Comparison of ENCODE assay signal across 8 cellular contexts in genomic region chr6:20403080-20403765, GRCh38. TPM values are rescaled to one million over a fixed set of nuclear protein-coding genes. Genes with fewer than 3 reads are reported as not detected.
DNase-seq lines count a peak whose midpoint lies in the region; ATAC-seq, FAIRE-seq and TF ChIP-seq lines count a peak whose summit lies in the region.

No MANE protein-coding gene starts in this region.

- ATAC-seq in GM18520 (IDR thresholded peaks at IDR 0.05; ENCODE audit: unreplicated experiment) (peak; percentile 35), HG03064 (IDR thresholded peaks at IDR 0.05; ENCODE audit: low read depth, unreplicated experiment) (peak; percentile 51), activated B cell treated with CpG ODN at 0.5 μM for 24 hours (ENCODE audit: low read depth) (peak; percentile 56)

- FAIRE-seq in keratinocyte (lab: Jason Lieb, UNC): no peak

- TF ChIP-seq CTCF in activated B cell treated with CpG ODN at 0.5 μM for 24 hours (IDR thresholded peaks at IDR 0.05) (no peak), cardiac fibroblast (IDR thresholded peaks at IDR 0.05; ENCODE audit: low read depth, low read length) (no peak), keratinocyte (optimal IDR thresholded peaks at IDR 0.05 in 1 of 3, IDR thresholded peaks at IDR 0.05 in 1 of 3, conservative IDR thresholded peaks at IDR 0.05 in 1 of 3; ENCODE audit: extremely low read depth in 1 of 3, insufficient read depth in 2 of 3, low read length in 3 of 3) (no peak)

- DNase-seq in NCI-H2196 treated with DMSO at 0.1 percent for 48 hours (lab: John Stamatoyannopoulos, UW; ENCODE audit: unreplicated experiment): peak; percentile 72
- peak; percentile 82 for DNase-seq in activated B cell treated with CpG ODN at 0.5 μM for 24 hours
- peak; percentile 86 to 88 for DNase-seq in cardiac fibroblast (ENCODE audit: low read depth in 2 of 2)
- DNase-seq in keratinocyte (ENCODE audit: low read depth, low spot score): no peak
- peak; percentile 74 to 90 (median 85) for DNase-seq in stimulated activated CD4-positive, alpha-beta T cell treated with anti-CD3 and anti-CD28 coated beads, Interleukin-12 subunit alpha, Interleukin-12 subunit beta, amount 100 ng/mL, for 48 hours (ENCODE audit: low read depth in 2 of 3, low spot score in 1 of 3)

- H3K4me1 ChIP-seq in ACC112 (ENCODE audit: control insufficient read depth, insufficient read depth, low read length, unreplicated experiment) (peaks cover 5% of the 10 kb centered on the region), keratinocyte (ENCODE audit: control insufficient read depth, extremely low read depth, insufficient read depth, low read length) (peaks cover 19% of the 10 kb centered on the region)

- dilution Hi-C loops in keratinocyte (cut with MboI; ENCODE audit: extremely low pct_ligation_motif_present, low sequenced_read_pairs): no loop called here

- peak overlapping the region; percentile 66 for H2AFZ ChIP-seq in ACC112 (ENCODE audit: low read length, unreplicated experiment)
- H2AFZ ChIP-seq in keratinocyte (ENCODE audit: control insufficient read depth, low read length): no peak overlapping the region

- peak overlapping the region; percentile 71 for H3K27ac Mint-ChIP-seq in activated B cell treated with CpG ODN at 0.5 μM for 24 hours

- peak overlapping the region; percentile 87 for H3K9ac ChIP-seq in keratinocyte (ENCODE audit: control insufficient read depth, extremely low read depth, insufficient read depth, low read length)

- peak overlapping the region; percentile 96 for H3K4me3 Mint-ChIP-seq in activated B cell treated with CpG ODN at 0.5 μM for 24 hours

- no peaks in the 10 kb centered on the region for H4K20me1 ChIP-seq in keratinocyte (ENCODE audit: control insufficient read depth, extremely low read depth, insufficient read depth, low read length)

- H3K27ac ChIP-seq in ACC112 (ENCODE audit: low read depth, low read length) (peak overlapping the region; percentile 86), keratinocyte (ENCODE audit: control insufficient read depth, insufficient read depth, low read length) (peak overlapping the region; percentile 88)

- H3K79me2 ChIP-seq in ACC112 (ENCODE audit: control insufficient read depth, insufficient read depth, low read length, unreplicated experiment) (peaks cover 54% of the 10 kb centered on the region), keratinocyte (ENCODE audit: control insufficient read depth, insufficient read depth, low read length) (peaks cover 47% of the 10 kb centered on the region)

- H3K36me3 Mint-ChIP-seq in activated B cell treated with CpG ODN at 0.5 μM for 24 hours (ENCODE audit: low read depth): peaks cover 15% of the 10 kb centered on the region

- POLR2A ChIA-PET in activated B cell treated with CpG ODN at 0.5 μM for 24 hours (lab: Charles Lee): interaction anchor here (0.6 to 3.0 kb wide), 14 partner anchors 14 to 1207 kb away, joined by 3 to 52 read pairs (median 5); partner anchors contain the start of genes MBOAT1 and SOX4

- H3K36me3 ChIP-seq in ACC112 (ENCODE audit: insufficient read depth, low read length): peaks cover 10% of the 10 kb centered on the region; the same call in 1 of the 2 replicates
- peaks cover 0 to 5% of the 10 kb centered on the region in 2 experiments for H3K36me3 ChIP-seq in keratinocyte (ENCODE audit: control insufficient read depth in 2 of 2, extremely low read depth in 1 of 2, insufficient read depth in 2 of 2, low read length in 2 of 2)

- CTCF ChIA-PET in activated B cell treated with CpG ODN at 0.5 μM for 24 hours (lab: Charles Lee): interaction anchor here (0.6 to 2.7 kb wide), 4 partner anchors 66 to 130 kb away, joined by 3 to 34 read pairs (median 7); partner anchors contain the start of gene CDKAL1

- H3K4me3 ChIP-seq in ACC112 (ENCODE audit: low read depth, low read length) (peak overlapping the region; percentile 89), cardiac fibroblast (replicated peaks in 1 of 2; ENCODE audit: low read depth in 2 of 2, low read length in 2 of 2) (peak overlapping the region; percentile 73 to 80), keratinocyte (ENCODE audit: control insufficient read depth in 2 of 3, extremely low read depth in 1 of 3, insufficient read depth in 2 of 3, low read depth in 1 of 3, low read length in 3 of 3) (peak overlapping the region; percentile 73 to 77 (median 77))

- intact Hi-C loops in activated B cell treated with CpG ODN at 0.5 μM for 24 hours (cut with micrococcal nuclease): loop anchor here (1.0 to 10.0 kb wide), 3 partner anchors 84 to 602 kb away; partner anchors contain the start of gene CDKAL1

- no peaks in the 10 kb centered on the region for H3K27me3 Mint-ChIP-seq in activated B cell treated with CpG ODN at 0.5 μM for 24 hours

- no peaks in the 10 kb centered on the region for H3K9me3 Mint-ChIP-seq in activated B cell treated with CpG ODN at 0.5 μM for 24 hours

- no peaks in the 10 kb centered on the region for H3K27me3 ChIP-seq in ACC112 (ENCODE audit: insufficient read depth, low read length)
- no peaks in the 10 kb centered on the region for H3K27me3 ChIP-seq in keratinocyte (ENCODE audit: control insufficient read depth, extremely low read depth, insufficient read depth, low read length)

- H3K9me1 ChIP-seq in keratinocyte (ENCODE audit: control insufficient read depth, extremely low read depth, insufficient read depth, low read length): no peaks in the 10 kb centered on the region

- H3K4me1 Mint-ChIP-seq in activated B cell treated with CpG ODN at 0.5 μM for 24 hours: peaks cover 33% of the 10 kb centered on the region

- no peaks in the 10 kb centered on the region for H3K9me3 ChIP-seq in keratinocyte (ENCODE audit: control insufficient read depth, low read depth, low read length)

- H3K4me2 ChIP-seq in keratinocyte (ENCODE audit: control insufficient read depth, extremely low read depth, insufficient read depth, low read depth, low read length): no peak overlapping the region

RNA-seq across cellular contexts. Expression of gene E2F3, which starts 1.5 kb away (rescaled TPM):
- 14.0 and 15.6 TPM in 2 replicates for total RNA-seq in activated B cell treated with CpG ODN at 0.5 μM for 24 hours
- polyA plus RNA-seq in keratinocyte: 9.1 to 14.6 TPM (median 14.6 TPM) in 3 replicates
- polyA plus RNA-seq in keratinocyte (2011; ENCODE audit: low read depth): 3.1 TPM
- 7.0 and 11.5 TPM in 2 replicates for polyA plus RNA-seq in keratinocyte (2011; cell fraction: cytosol; rRNA removed)
- 28.2 and 32.6 TPM in 2 replicates for polyA plus RNA-seq in keratinocyte (2011; cell fraction: nucleus; rRNA removed)
- 7.3 and 10.7 TPM in 2 replicates for polyA plus RNA-seq in keratinocyte (2012; ENCODE audit: low replicate concordance)
- polyA minus RNA-seq in keratinocyte: 7.4 to 12.8 TPM (median 8.6 TPM) in 3 replicates
- polyA minus RNA-seq in keratinocyte (2011; cell fraction: cytosol; rRNA and poly(A)+ RNA removed): 6.5 TPM
- polyA minus RNA-seq in keratinocyte (2011; cell fraction: nucleus; rRNA and poly(A)+ RNA removed): 12.6 and 22.6 TPM in 2 replicates
